In genomic region chr1:243596441-243597183, GRCh38 we compare ENCODE assay signal across 1 cellular context.
TF ChIP-seq lines count a peak whose summit lies in the region.

No MANE protein-coding gene starts in this region.

TF ChIP-seq in WTC11, 78 proteins besides CTCF, POLR2A, EP300 and RAD21 (continued from another document):
- TF ChIP-seq ERG (CRISPR knock-in tag; IDR thresholded peaks at IDR 0.05): no peak
- no peak for TF ChIP-seq EMX1 (CRISPR knock-in tag; IDR thresholded peaks at IDR 0.05)
TF ChIP-seq in WTC11: peak in this region for 0.
